Comparison of ENCODE assay signal across 8 cellular contexts in genomic region chr15:74950078-74951000, GRCh38. TPM values are rescaled to one million over a fixed set of nuclear protein-coding genes. Genes with fewer than 3 reads are reported as not detected.
DNase-seq lines count a peak whose midpoint lies in the region; ATAC-seq and TF ChIP-seq lines count a peak whose summit lies in the region.

No MANE protein-coding gene starts in this region.

- H4K91ac ChIP-seq in neuronal stem cell (ENCODE audit: low read depth, low read length, poor library complexity): no peak overlapping the region

- H3K4me3 ChIP-seq in Panc1 (ENCODE audit: low read depth in 2 of 2, low read length in 2 of 2) (no peak overlapping the region), fibroblast of mammary gland (ENCODE audit: control insufficient read depth, low read depth, low read length) (no peak overlapping the region), neuronal stem cell (ENCODE audit: low read length in 2 of 2) (no peak overlapping the region)

- no peak overlapping the region for H2AK5ac ChIP-seq in neuronal stem cell (ENCODE audit: low read depth, low read length)

- no peak overlapping the region for H3K18ac ChIP-seq in neuronal stem cell (ENCODE audit: low read length)

- no peak overlapping the region for H2BK5ac ChIP-seq in neuronal stem cell (ENCODE audit: low read length)

- H3K27me3 ChIP-seq in Panc1 (ENCODE audit: control insufficient read depth, insufficient read depth, low read length) (no peaks in the 10 kb centered on the region), neuronal stem cell (ENCODE audit: control insufficient read depth in 3 of 3, insufficient read depth in 3 of 3, low read depth in 1 of 3, low read length in 3 of 3) (peaks cover 0 to 8% (median 4%) of the 10 kb centered on the region in 3 experiments)

- H3K27ac Mint-ChIP-seq in activated T-cell treated with anti-CD3 and anti-CD28 coated beads, Interleukin-2, amount 50 U/mL, for 24 hours: no peak overlapping the region

- no peak overlapping the region for H3K9ac ChIP-seq in neuronal stem cell (ENCODE audit: low read depth, low read length, poor library complexity)

- TF ChIP-seq CTCF in Panc1 (IDR thresholded peaks at IDR 0.05) (peak; percentile 99), fibroblast of mammary gland (conservative IDR thresholded peaks at IDR 0.05; ENCODE audit: control insufficient read depth, insufficient read depth, low read depth, low read length) (peak; percentile 100)

- H3K14ac ChIP-seq in neuronal stem cell (ENCODE audit: low read length): no peak overlapping the region

- H3K4me1 ChIP-seq in Panc1 (ENCODE audit: control insufficient read depth, insufficient read depth, low read length) (peaks cover 25% of the 10 kb centered on the region), neuronal stem cell (ENCODE audit: control insufficient read depth in 2 of 2, insufficient read depth in 1 of 2, low read depth in 1 of 2, low read length in 2 of 2) (peaks cover 3 to 7% of the 10 kb centered on the region in 2 donors)

- CTCF ChIA-PET in Panc1 (lab: Charles Lee): interaction anchor here (0.5 to 2.4 kb wide), 10 partner anchors 12 to 798 kb away, joined by 3 to 12 read pairs (median 4); no protein-coding TSS in a partner anchor

- no peak overlapping the region for H2BK120ac ChIP-seq in neuronal stem cell (ENCODE audit: low read depth, low read length)

- POLR2A ChIA-PET in Panc1 (lab: Charles Lee): interaction anchor here (0.6 kb wide), 2 partner anchors 12 to 315 kb away, joined by 3 read pairs; partner anchors contain the start of gene COX5A

- ATAC-seq in Panc1: peak; percentile 84
- no peak for ATAC-seq in HG02623 (IDR thresholded peaks at IDR 0.05; ENCODE audit: unreplicated experiment)

- no peaks in the 10 kb centered on the region for H3K79me1 ChIP-seq in neuronal stem cell (ENCODE audit: low read depth, low read length)

- no peak overlapping the region for H4K8ac ChIP-seq in neuronal stem cell (ENCODE audit: low read depth, low read length)

- H3K4me2 ChIP-seq in neuronal stem cell (ENCODE audit: insufficient read depth, low read length, poor library complexity, severe bottlenecking): no peak overlapping the region

- intact Hi-C loops in Panc1 (cut with micrococcal nuclease; ENCODE audit: unreplicated experiment): loop anchor here (10.0 kb wide), 1 partner anchor 176 kb away; no protein-coding TSS in a partner anchor

- no peak overlapping the region for H3K23ac ChIP-seq in neuronal stem cell (ENCODE audit: low read depth, low read length, poor library complexity)

- H3K4me3 Mint-ChIP-seq in activated T-cell treated with anti-CD3 and anti-CD28 coated beads, Interleukin-2, amount 50 U/mL, for 24 hours: no peak overlapping the region

- H3K27ac ChIP-seq in Panc1 (ENCODE audit: low read length) (no peak overlapping the region), neuronal stem cell (replicated peaks; ENCODE audit: low read length) (no peak overlapping the region)

- H3K4me1 Mint-ChIP-seq in activated T-cell treated with anti-CD3 and anti-CD28 coated beads, Interleukin-2, amount 50 U/mL, for 24 hours (ENCODE audit: low read depth): peaks cover 12% of the 10 kb centered on the region

- H2BK12ac ChIP-seq in neuronal stem cell (ENCODE audit: low read length): no peak overlapping the region

- peak; percentile 68 for DNase-seq in Caki2 (ENCODE audit: low read depth)
- peak; percentile 82 for DNase-seq in HuH-7 (ENCODE audit: low spot score)
- peak; percentile 89 for DNase-seq in Panc1 (ENCODE audit: low read depth, low spot score)
- peak; percentile 79 for DNase-seq in activated T-cell treated with anti-CD3 and anti-CD28 coated beads, Interleukin-2, amount 50 U/mL, for 24 hours
- peak; percentile 70 for DNase-seq in fibroblast of mammary gland (ENCODE audit: low read depth)
- DNase-seq in neuronal stem cell (ENCODE audit: low spot score): peak; percentile 84
- peak; percentile 96 for DNase-seq in superior temporal gyrus (ENCODE audit: extremely low spot score)

- H3K9me3 Mint-ChIP-seq in activated T-cell treated with anti-CD3 and anti-CD28 coated beads, Interleukin-2, amount 50 U/mL, for 24 hours: no peaks in the 10 kb centered on the region

- H2BK15ac ChIP-seq in neuronal stem cell (ENCODE audit: low read length): no peak overlapping the region

- peak overlapping the region; percentile 65 for H2AFZ ChIP-seq in neuronal stem cell (ENCODE audit: low read length)

- no peak overlapping the region for H3K4ac ChIP-seq in neuronal stem cell (ENCODE audit: low read length)

- no peaks in the 10 kb centered on the region for H3K27me3 Mint-ChIP-seq in activated T-cell treated with anti-CD3 and anti-CD28 coated beads, Interleukin-2, amount 50 U/mL, for 24 hours

- in situ Hi-C loops in Caki2 (cut with HindIII; ENCODE audit: low pct_unique_long_range_greater_than_20kb, low sequenced_read_pairs): loop anchor here (25.0 kb wide), 1 partner anchor 313 kb away; no protein-coding TSS in a partner anchor
- in situ Hi-C loops in Panc1 (cut with HindIII; ENCODE audit: low pct_unique_long_range_greater_than_20kb, low sequenced_read_pairs): no loop called here

- WGBS in neuronal stem cell (ENCODE audit: extremely low coverage in 2 of 2, insufficient read length in 2 of 2, insufficient replicate concordance in 1 of 2), 2 donors: no CpG with 5 or more reads among the region's 9 CpGs

- H3K36me3 Mint-ChIP-seq in activated T-cell treated with anti-CD3 and anti-CD28 coated beads, Interleukin-2, amount 50 U/mL, for 24 hours (ENCODE audit: low read depth): no peaks in the 10 kb centered on the region

- H3K36me3 ChIP-seq in Panc1 (ENCODE audit: control insufficient read depth, insufficient read depth, low read length) (no peaks in the 10 kb centered on the region), neuronal stem cell (replicated peaks in 1 of 2; ENCODE audit: control insufficient read depth in 2 of 2, insufficient read depth in 2 of 2, low read length in 2 of 2) (no peaks in the 10 kb centered on the region)

- BruUV-seq in Panc1 (replicated peaks; lab: Mats Ljungman, UMichigan): no TSS peak

- H3K9me3 ChIP-seq in Panc1 (ENCODE audit: control insufficient read depth, insufficient read depth, low read depth, low read length) (no peaks in the 10 kb centered on the region), neuronal stem cell (replicated peaks in 1 of 2; ENCODE audit: control insufficient read depth in 2 of 2, insufficient read depth in 1 of 2, low read depth in 1 of 2, low read length in 2 of 2) (no peaks in the 10 kb centered on the region)

RNA-seq across cellular contexts. Expression of gene RPP25, which starts 6.2 kb away (rescaled TPM):
- 1.4 and 1.5 TPM in 2 replicates for total RNA-seq in Caki2 (2014; rRNA removed; shearing (Covaris generic); ENCODE audit: low replicate concordance)
- 40.1 TPM for total RNA-seq in Panc1 (2021; ENCODE audit: unreplicated experiment)
- polyA plus RNA-seq in Panc1 (2012; ENCODE audit: insufficient read length): 33.3 TPM
- polyA plus RNA-seq in neuronal stem cell (2013, experiment 1 of 2): 4.1 TPM
- 4.0 TPM for polyA plus RNA-seq in neuronal stem cell (2013, experiment 2 of 2)

RNA-seq across cellular contexts. Expression of gene COX5A, which starts 12.5 kb away (rescaled TPM):
- 168 and 179 TPM in 2 replicates for total RNA-seq in Caki2 (2014; rRNA removed; shearing (Covaris generic); ENCODE audit: low replicate concordance)
- 353 TPM for total RNA-seq in Panc1 (2021; ENCODE audit: unreplicated experiment)
- polyA plus RNA-seq in Panc1 (2012; ENCODE audit: insufficient read length): 349 TPM
- 306 TPM for polyA plus RNA-seq in neuronal stem cell (2013, experiment 1 of 2)
- polyA plus RNA-seq in neuronal stem cell (2013, experiment 2 of 2): 291 TPM

RNA-seq across cellular contexts. Expression of gene FAM219B, which starts 43.7 kb away (rescaled TPM):
- 19.2 and 21.2 TPM in 2 replicates for total RNA-seq in Caki2 (2014; rRNA removed; shearing (Covaris generic); ENCODE audit: low replicate concordance)
- 68.6 TPM for total RNA-seq in Panc1 (2021; ENCODE audit: unreplicated experiment)
- polyA plus RNA-seq in Panc1 (2012; ENCODE audit: insufficient read length): 41.2 TPM
- polyA plus RNA-seq in neuronal stem cell (2013, experiment 1 of 2): 63.9 TPM
- 61.0 TPM for polyA plus RNA-seq in neuronal stem cell (2013, experiment 2 of 2)

RNA-seq across cellular contexts. Expression of gene SCAMP5, which starts 45.0 kb away (rescaled TPM):
- total RNA-seq in Caki2 (2014; rRNA removed; shearing (Covaris generic); ENCODE audit: low replicate concordance): 0.88 and 1.0 TPM in 2 replicates
- 11.2 TPM for total RNA-seq in Panc1 (2021; ENCODE audit: unreplicated experiment)
- polyA plus RNA-seq in Panc1 (2012; ENCODE audit: insufficient read length): 13.5 TPM
- polyA plus RNA-seq in neuronal stem cell (2013, experiment 1 of 2): 28.0 TPM
- 27.3 TPM for polyA plus RNA-seq in neuronal stem cell (2013, experiment 2 of 2)

Comparison
In these comparisons a context has a peak if more than half of its experiments do, and no peak if none do; other contexts are left out.
1. RNA of gene RPP25, which starts 6.2 kb away (total RNA-seq): 40.1 TPM in Panc1 (single experiment); 1.4 to 1.5 TPM in Caki2; every median in the first group is over 10 times any median in the second.
2. Peak in every context shown above with its lines, with median percentiles within 50 percentile points of each other: DNase-seq.